Comparison of ENCODE assay signal across 9 cellular contexts in genomic region chr20:6007529-6008103, GRCh38. TPM values are rescaled to one million over a fixed set of nuclear protein-coding genes. Genes with fewer than 3 reads are reported as not detected.
DNase-seq lines count a peak whose midpoint lies in the region; ATAC-seq and TF ChIP-seq lines count a peak whose summit lies in the region.
"Had no signal": no experiment of that assay in that cellular context is flagged by ENCODE, and none has a peak within 500 bp of the region (broad histone marks: within the 10 kb centered on the region; RNA-seq: fewer than 3 reads in every experiment).

No MANE protein-coding gene starts in this region.

- no peak for DNase-seq in GM06990 (ENCODE audit: extremely low read depth, insufficient read length)
- DNase-seq in PC-9: no peak
- no peak for DNase-seq in esophagus muscularis mucosa (ENCODE audit: extremely low spot score)
- no peak for DNase-seq in psoas muscle
- DNase-seq in activated CD8-positive, alpha-beta memory T cell treated with anti-CD3 and anti-CD28 coated beads for 24 hours: no peak
- no peak for DNase-seq in NCI-H748 (lab: John Stamatoyannopoulos, UW; ENCODE audit: unreplicated experiment)
- no peak for DNase-seq in DMS114 treated with DMSO at 0.1 percent for 48 hours (lab: John Stamatoyannopoulos, UW; ENCODE audit: unreplicated experiment)
- no peak for DNase-seq in neuronal stem cell (ENCODE audit: low spot score)

- H3K27ac ChIP-seq in PC-9 (no peak overlapping the region), esophagus muscularis mucosa (replicated peaks in 1 of 4) (peak overlapping the region; percentile 48 to 89 (median 62)), psoas muscle (peak overlapping the region; percentile 96), neuronal stem cell (replicated peaks; ENCODE audit: low read length) (no peak overlapping the region)

- ATAC-seq in psoas muscle: no peak

- H3K27me3 ChIP-seq in GM06990 (replicated peaks; ENCODE audit: control insufficient read depth, insufficient read depth, low read length) (no peaks in the 10 kb centered on the region), PC-9 (ENCODE audit: insufficient read depth, low read depth) (no peaks in the 10 kb centered on the region), esophagus muscularis mucosa (no peaks in the 10 kb centered on the region), psoas muscle (ENCODE audit: insufficient read depth in 3 of 3, low read length in 2 of 3) (no peaks in the 10 kb centered on the region), neuronal stem cell (ENCODE audit: control insufficient read depth in 3 of 3, insufficient read depth in 3 of 3, low read depth in 1 of 3, low read length in 3 of 3) (no peaks in the 10 kb centered on the region)

- H3K4me2 ChIP-seq in PC-9: peak overlapping the region; percentile 95
- H3K4me2 ChIP-seq in neuronal stem cell (ENCODE audit: insufficient read depth, low read length, poor library complexity, severe bottlenecking): no peak overlapping the region

- H3K23ac ChIP-seq in neuronal stem cell (ENCODE audit: low read depth, low read length, poor library complexity): no peak overlapping the region

- H2BK5ac ChIP-seq in neuronal stem cell (ENCODE audit: low read length): no peak overlapping the region

- H3K9me2 ChIP-seq in PC-9 (ENCODE audit: insufficient read depth): no peaks in the 10 kb centered on the region

- intact Hi-C loops in PC-9 (cut with micrococcal nuclease; ENCODE audit: unreplicated experiment) (loop anchor here (1.0 kb wide), 2 partner anchors 67 to 478 kb away; no protein-coding TSS in a partner anchor), esophagus muscularis mucosa (cut with DNase I) (no loop called here), psoas muscle (cut with DNase I) (no loop called here)

- no peak overlapping the region for H3K14ac ChIP-seq in neuronal stem cell (ENCODE audit: low read length)

- CTCF ChIA-PET in PC-9 (lab: Charles Lee): interaction anchor here (0.9 kb wide), 1 partner anchor 478 kb away, joined by 3 read pairs; no protein-coding TSS in a partner anchor

- WGBS in esophagus muscularis mucosa: 50% methylated on average over 3 of the region's 3 CpGs
- WGBS in psoas muscle, 3 donors: 39 to 48% (median 48%) methylated on average over 3 of the region's 3 CpGs
- no CpG with 5 or more reads among the region's 3 CpGs for WGBS in neuronal stem cell (ENCODE audit: extremely low coverage in 2 of 2, insufficient read length in 2 of 2, insufficient replicate concordance in 1 of 2), 2 donors

- peaks cover 29% of the 10 kb centered on the region for H3K4me1 ChIP-seq in PC-9 (replicated peaks; ENCODE audit: insufficient read depth)
- H3K4me1 ChIP-seq in esophagus muscularis mucosa: peaks cover 21 to 40% (median 32%) of the 10 kb centered on the region in 4 donors
- H3K4me1 ChIP-seq in psoas muscle: peaks cover 10% of the 10 kb centered on the region
- peaks cover 5 to 8% of the 10 kb centered on the region in 2 donors for H3K4me1 ChIP-seq in neuronal stem cell (ENCODE audit: control insufficient read depth in 2 of 2, insufficient read depth in 1 of 2, low read depth in 1 of 2, low read length in 2 of 2)

- H3K79me2 ChIP-seq in PC-9 (ENCODE audit: low read depth): peaks cover 51% of the 10 kb centered on the region

- no peak overlapping the region for H2BK12ac ChIP-seq in neuronal stem cell (ENCODE audit: low read length)

- H4K20me1 ChIP-seq in PC-9 (ENCODE audit: insufficient read depth): peaks cover 38% of the 10 kb centered on the region

- no peak overlapping the region for H2BK15ac ChIP-seq in neuronal stem cell (ENCODE audit: low read length)

- no peak overlapping the region for H2BK120ac ChIP-seq in neuronal stem cell (ENCODE audit: low read depth, low read length)

- no peak overlapping the region for H2AK5ac ChIP-seq in neuronal stem cell (ENCODE audit: low read depth, low read length)

- TF ChIP-seq CTCF in GM06990 (IDR thresholded peaks at IDR 0.05; ENCODE audit: insufficient read depth, low read length, poor library complexity, severe bottlenecking) (no peak), PC-9 (conservative IDR thresholded peaks at IDR 0.05) (no peak), esophagus muscularis mucosa (IDR thresholded peaks at IDR 0.05) (no peak), psoas muscle (IDR thresholded peaks at IDR 0.05) (no peak)

- H3K9ac ChIP-seq in neuronal stem cell (ENCODE audit: low read depth, low read length, poor library complexity): no peak overlapping the region

- H4K91ac ChIP-seq in neuronal stem cell (ENCODE audit: low read depth, low read length, poor library complexity): no peak overlapping the region

- no peak for TF ChIP-seq POLR2A in esophagus muscularis mucosa (IDR thresholded peaks at IDR 0.05; ENCODE audit: low read depth)

- BruUV-seq in PC-9 (replicated peaks; lab: Mats Ljungman, UMichigan): no TSS peak

- peaks cover 5% of the 10 kb centered on the region for H3K79me1 ChIP-seq in neuronal stem cell (ENCODE audit: low read depth, low read length)

- no peak overlapping the region for H2AFZ ChIP-seq in PC-9
- no peak overlapping the region for H2AFZ ChIP-seq in neuronal stem cell (ENCODE audit: low read length)

- H3K18ac ChIP-seq in neuronal stem cell (ENCODE audit: low read length): no peak overlapping the region

- H3K4me3 ChIP-seq in GM06990 (replicated peaks; ENCODE audit: low read depth, low read length) (peak overlapping the region; percentile 72), PC-9 (peak overlapping the region; percentile 97), esophagus muscularis mucosa (peak overlapping the region; percentile 76 to 94 (median 85)), psoas muscle (peak overlapping the region; percentile 96), neuronal stem cell (ENCODE audit: low read length in 2 of 2) (peak overlapping the region in 1 of 2 donors; percentile 87)

- H3K9me3 ChIP-seq in PC-9 (ENCODE audit: insufficient read depth, low read depth) (no peaks in the 10 kb centered on the region), esophagus muscularis mucosa (no peaks in the 10 kb centered on the region), psoas muscle (no peaks in the 10 kb centered on the region), neuronal stem cell (replicated peaks in 1 of 2; ENCODE audit: control insufficient read depth in 2 of 2, insufficient read depth in 1 of 2, low read depth in 1 of 2, low read length in 2 of 2) (no peaks in the 10 kb centered on the region)

- no peak overlapping the region for H3K4ac ChIP-seq in neuronal stem cell (ENCODE audit: low read length)

- H3K36me3 ChIP-seq in GM06990 (ENCODE audit: control insufficient read depth, insufficient read depth, low read length) (peaks cover 5% of the 10 kb centered on the region), PC-9 (ENCODE audit: low read depth) (peaks cover 3% of the 10 kb centered on the region; the same call in 1 of the 2 replicates), esophagus muscularis mucosa (peaks cover 14 to 30% (median 24%) of the 10 kb centered on the region in 4 donors), psoas muscle (ENCODE audit: insufficient read depth in 1 of 2, low read depth in 1 of 2) (peaks cover 3 to 32% of the 10 kb centered on the region in 2 donors), neuronal stem cell (replicated peaks in 1 of 2; ENCODE audit: control insufficient read depth in 2 of 2, insufficient read depth in 2 of 2, low read length in 2 of 2) (peaks cover 10 to 31% of the 10 kb centered on the region in 2 donors)

- no peak overlapping the region for H4K8ac ChIP-seq in neuronal stem cell (ENCODE audit: low read depth, low read length)

- POLR2A ChIA-PET in PC-9 (lab: Charles Lee; ENCODE audit: unreplicated experiment): interaction anchor here (0.6 kb wide), 1 partner anchor 854 kb away, joined by 4 read pairs; no protein-coding TSS in a partner anchor

- H3F3A ChIP-seq in PC-9 (ENCODE audit: insufficient read depth, low read depth): peaks cover 26% of the 10 kb centered on the region

- TF ChIP-seq EP300 in esophagus muscularis mucosa (IDR thresholded peaks at IDR 0.05): no peak

RNA-seq across cellular contexts. Expression of gene CRLS1, which starts 1.7 kb away (rescaled TPM):
- total RNA-seq in PC-9 (2021) (24.6 and 43.6 TPM in 2 replicates), esophagus muscularis mucosa (10 to 100 TPM; 36.4 to 42.8 (median 37.7) TPM), psoas muscle (100 to 1,000 TPM in 1 of 4 donors, 10 to 100 TPM in 3; 41.7 to 154 (median 68.2) TPM)
- polyA plus RNA-seq in psoas muscle: 100 to 1,000 TPM in 1 of 3 donors, 10 to 100 TPM in 2; 84.5 to 151 (median 86.5) TPM
- polyA plus RNA-seq in neuronal stem cell (2013, experiment 1 of 2): 36.5 TPM
- polyA plus RNA-seq in neuronal stem cell (2013, experiment 2 of 2): 32.9 TPM

RNA-seq across cellular contexts. Expression of gene LRRN4, which starts 46.2 kb away (rescaled TPM):
- 0.23 and 0.72 TPM in 2 replicates for total RNA-seq in PC-9 (2021)
- total RNA-seq in esophagus muscularis mucosa: under 1 TPM in 2 of 4 donors, not detected in 2; 0.17 to 0.42 TPM
- under 1 TPM in 1 of 4 donors, not detected in 3; 0.10 TPM for total RNA-seq in psoas muscle
- polyA plus RNA-seq in psoas muscle: under 1 TPM in 2 of 3 donors, not detected in 1; 0.03 to 0.09 TPM
- polyA plus RNA-seq in neuronal stem cell (2013, experiment 1 of 2): 0.03 TPM
- polyA plus RNA-seq in neuronal stem cell (2013, experiment 2 of 2): 0.03 TPM
- total RNA-seq: pulmonary artery endothelial cell had no signal

RNA-seq across cellular contexts. Expression of gene MCM8, which starts 57.2 kb away (rescaled TPM):
- total RNA-seq in PC-9 (2021) (18.2 and 22.4 TPM in 2 replicates), esophagus muscularis mucosa (1 to 10 TPM; 4.0 to 5.6 (median 4.4) TPM), psoas muscle (1 to 10 TPM; 3.9 to 8.0 (median 6.4) TPM)
- 10 to 100 TPM in 1 of 3 donors, 1 to 10 TPM in 2; 2.9 to 14.8 (median 6.1) TPM for polyA plus RNA-seq in psoas muscle
- polyA plus RNA-seq in neuronal stem cell (2013, experiment 1 of 2): 22.4 TPM
- 22.8 TPM for polyA plus RNA-seq in neuronal stem cell (2013, experiment 2 of 2)

RNA-seq across cellular contexts. Expression of gene TRMT6, which starts 57.3 kb away (rescaled TPM):
- total RNA-seq in PC-9 (2021) (12.2 and 16.2 TPM in 2 replicates), esophagus muscularis mucosa (10 to 100 TPM in 1 of 4 donors, 1 to 10 TPM in 3; 9.2 to 13.4 (median 9.7) TPM), psoas muscle (10 to 100 TPM in 3 of 4 donors, 1 to 10 TPM in 1; 9.0 to 25.9 (median 21.6) TPM)
- 100 to 1,000 TPM in 1 of 3 donors, 10 to 100 TPM in 2; 14.9 to 177 (median 25.6) TPM for polyA plus RNA-seq in psoas muscle
- 19.5 TPM for polyA plus RNA-seq in neuronal stem cell (2013, experiment 1 of 2)
- 20.3 TPM for polyA plus RNA-seq in neuronal stem cell (2013, experiment 2 of 2)

Comparison
In these comparisons a context has a peak if more than half of its experiments do, and no peak if none do; other contexts are left out.
1. H3K27ac ChIP-seq: peak in esophagus muscularis mucosa (4 of 4) and psoas muscle (single experiment); none in PC-9 (single experiment) and neuronal stem cell (single experiment).